In genomic region chr10:13690281-13690825, GRCh38 we compare ENCODE assay signal across 1 cellular context.
TF ChIP-seq lines count a peak whose summit lies in the region.

No MANE protein-coding gene starts in this region.

TF ChIP-seq in H1, 55 proteins besides CTCF, POLR2A, EP300 and RAD21 (continued from another document):
- TF ChIP-seq TBP (IDR thresholded peaks at IDR 0.05; ENCODE audit: low read depth, low read length), result no peak
- TF ChIP-seq SP4 (IDR thresholded peaks at IDR 0.05; ENCODE audit: low read length), result no peak
- no peak for TF ChIP-seq RFX5 (IDR thresholded peaks at IDR 0.05; ENCODE audit: borderline replicate concordance, low read depth, low read length)
